ENCODE assay signal across 1 cellular context in genomic region chr2:218508299-218508698, GRCh38.
TF ChIP-seq lines count a peak whose summit lies in the region.

No MANE protein-coding gene starts in this region.

TF ChIP-seq in GM12878, 131 proteins besides CTCF, POLR2A, EP300 and RAD21:
- no peak for TF ChIP-seq BCL3 (IDR thresholded peaks at IDR 0.05; ENCODE audit: borderline replicate concordance, insufficient read depth, low read depth, low read length, poor library complexity, severe bottlenecking)
- no peak for TF ChIP-seq BRCA1 (IDR thresholded peaks at IDR 0.05; ENCODE audit: low read depth, low read length)
- TF ChIP-seq HDAC6 (IDR thresholded peaks at IDR 0.05; ENCODE audit: unreplicated experiment): no peak
- no peak for TF ChIP-seq ELK1 (IDR thresholded peaks at IDR 0.05; ENCODE audit: low read depth, low read length)
- TF ChIP-seq SMAD1 (IDR thresholded peaks at IDR 0.05; ENCODE audit: low read depth, partially characterized antibody): no peak
- TF ChIP-seq BACH1 (IDR thresholded peaks at IDR 0.05; ENCODE audit: borderline replicate concordance): no peak
- no peak for TF ChIP-seq ZNF384 (IDR thresholded peaks at IDR 0.05; ENCODE audit: borderline replicate concordance, low read depth, low read length)
- no peak for TF ChIP-seq STAT1 (conservative IDR thresholded peaks at IDR 0.05)
- TF ChIP-seq ZBTB4 (CRISPR knock-in tag; IDR thresholded peaks at IDR 0.05): no peak
- TF ChIP-seq FOS (IDR thresholded peaks at IDR 0.05; ENCODE audit: borderline replicate concordance, extremely low read depth, insufficient read length): no peak
- no peak for TF ChIP-seq TARDBP (IDR thresholded peaks at IDR 0.05; ENCODE audit: borderline replicate concordance)
- no peak for TF ChIP-seq FOXK2 (IDR thresholded peaks at IDR 0.05)
- TF ChIP-seq ZNF24 (IDR thresholded peaks at IDR 0.05): no peak
- TF ChIP-seq CUX1 (IDR thresholded peaks at IDR 0.05; ENCODE audit: insufficient replicate concordance, low read depth, low read length): no peak
- no peak for TF ChIP-seq PML (IDR thresholded peaks at IDR 0.05; ENCODE audit: low read length)
